9 cellular contexts compared by ENCODE assay signal in the genomic region with DNA sequence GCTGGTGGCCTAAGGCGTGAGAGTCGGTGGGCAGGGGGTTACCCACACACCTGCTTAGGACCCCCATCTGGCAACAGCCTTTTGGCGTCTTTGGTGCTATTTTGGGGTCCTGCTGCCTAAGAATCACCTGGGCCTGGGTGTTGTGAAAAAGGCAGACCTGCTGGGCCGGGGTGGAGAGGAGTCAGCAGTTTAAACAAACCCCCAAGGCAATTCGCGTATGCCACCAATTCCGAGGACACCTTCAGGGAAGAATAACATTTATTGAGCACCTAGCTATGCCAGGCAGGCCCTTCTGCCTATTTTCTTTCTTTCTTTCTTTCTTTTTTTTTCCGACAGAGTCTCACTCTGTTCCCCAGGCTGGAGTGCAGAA. TPM values are rescaled to one million over a fixed set of nuclear protein-coding genes. Genes with fewer than 3 reads are reported as not detected.
DNase-seq lines count a peak whose midpoint lies in the region; ATAC-seq lines count a peak whose summit lies in the region.
"Had no signal": no experiment of that assay in that cellular context is flagged by ENCODE, and none has a peak within 500 bp of the region (broad histone marks: within the 10 kb centered on the region; RNA-seq: fewer than 3 reads in every experiment).

No MANE protein-coding gene starts in this region.

- no peaks in the 10 kb centered on the region for H3K9me3 ChIP-seq in muscle layer of duodenum (ENCODE audit: control insufficient read depth in 1 of 2, low read length in 2 of 2)
- H3K9me3 ChIP-seq: Caco-2 had no signal

- H3K27ac ChIP-seq in cingulate gyrus (ENCODE audit: low read depth, low read length) (peak overlapping the region; percentile 99), muscle layer of duodenum (ENCODE audit: low read length) (peak overlapping the region; percentile 91)

- peaks cover 19 to 39% of the 10 kb centered on the region in 2 donors for H3K4me1 ChIP-seq in muscle layer of duodenum (ENCODE audit: control insufficient read depth in 1 of 2, insufficient read depth in 2 of 2, low read length in 2 of 2)

- peaks cover 45% of the 10 kb centered on the region for H3K4me1 Mint-ChIP-seq in stimulated activated naive CD8-positive, alpha-beta T cell treated with anti-CD3 and anti-CD28 coated beads, Interleukin-15, Interleukin-2, amounts not matched to agents 100 ng/mL and 50 ng/mL, for 24 hours (ENCODE audit: low read depth)
- peaks cover 44% of the 10 kb centered on the region for H3K4me1 Mint-ChIP-seq in activated T-cell treated with anti-CD3 and anti-CD28 coated beads, Interleukin-2, amount 50 U/mL, for 72 hours (ENCODE audit: low read depth)

- H3K27me3 ChIP-seq in muscle layer of duodenum (ENCODE audit: low read depth, low read length) = no peaks in the 10 kb centered on the region

- DNase-seq in stimulated activated naive CD8-positive, alpha-beta T cell treated with anti-CD3 and anti-CD28 coated beads, Interleukin-15, Interleukin-2, amounts not matched to agents 100 U/mL and 50 U/mL, for 24 hours = no peak
- DNase-seq in activated T-cell treated with anti-CD3 and anti-CD28 coated beads, Interleukin-2, amount 50 U/mL, for 72 hours = no peak
- DNase-seq in pons (ENCODE audit: low spot score) (no peak), dermis blood vessel endothelial cell (no peak)

- H3K4me3 ChIP-seq in muscle layer of duodenum (ENCODE audit: low read depth in 1 of 2, low read length in 2 of 2) = peak overlapping the region in 1 of 2 donors; percentile 35

- H3K27me3 Mint-ChIP-seq in stimulated activated naive CD8-positive, alpha-beta T cell treated with anti-CD3 and anti-CD28 coated beads, Interleukin-15, Interleukin-2, amounts not matched to agents 100 ng/mL and 50 ng/mL, for 24 hours = no peaks in the 10 kb centered on the region
- H3K27me3 Mint-ChIP-seq in activated T-cell treated with anti-CD3 and anti-CD28 coated beads, Interleukin-2, amount 50 U/mL, for 72 hours (ENCODE audit: low read depth) = no peaks in the 10 kb centered on the region

- H3K27ac Mint-ChIP-seq in stimulated activated naive CD8-positive, alpha-beta T cell treated with anti-CD3 and anti-CD28 coated beads, Interleukin-15, Interleukin-2, amounts not matched to agents 100 ng/mL and 50 ng/mL, for 24 hours = peak overlapping the region; percentile 94
- H3K27ac Mint-ChIP-seq in activated T-cell treated with anti-CD3 and anti-CD28 coated beads, Interleukin-2, amount 50 U/mL, for 72 hours = no peak overlapping the region

- no peaks in the 10 kb centered on the region for H3K9me3 Mint-ChIP-seq in stimulated activated naive CD8-positive, alpha-beta T cell treated with anti-CD3 and anti-CD28 coated beads, Interleukin-15, Interleukin-2, amounts not matched to agents 100 ng/mL and 50 ng/mL, for 24 hours
- no peaks in the 10 kb centered on the region for H3K9me3 Mint-ChIP-seq in activated T-cell treated with anti-CD3 and anti-CD28 coated beads, Interleukin-2, amount 50 U/mL, for 72 hours

- H3K4me3 Mint-ChIP-seq in stimulated activated naive CD8-positive, alpha-beta T cell treated with anti-CD3 and anti-CD28 coated beads, Interleukin-15, Interleukin-2, amounts not matched to agents 100 ng/mL and 50 ng/mL, for 24 hours = no peak overlapping the region
- H3K4me3 Mint-ChIP-seq in activated T-cell treated with anti-CD3 and anti-CD28 coated beads, Interleukin-2, amount 50 U/mL, for 72 hours = no peak overlapping the region

- no peaks in the 10 kb centered on the region for H3K36me3 ChIP-seq in muscle layer of duodenum (ENCODE audit: control insufficient read depth in 1 of 2, insufficient read depth in 2 of 2, low read length in 2 of 2)

- ATAC-seq in stimulated activated naive CD8-positive, alpha-beta T cell treated with anti-CD3 and anti-CD28 coated beads, Interleukin-15, Interleukin-2, amounts not matched to agents 100 U/mL and 50 U/mL, for 24 hours = no peak
- ATAC-seq in activated T-cell treated with anti-CD3 and anti-CD28 coated beads, Interleukin-2, amount 50 U/mL, for 72 hours (replicated peaks in 1 of 2) = no peak
- ATAC-seq in GM21526 (IDR thresholded peaks at IDR 0.05; ENCODE audit: low FRiP score, unreplicated experiment) = no peak

- H3K36me3 Mint-ChIP-seq in stimulated activated naive CD8-positive, alpha-beta T cell treated with anti-CD3 and anti-CD28 coated beads, Interleukin-15, Interleukin-2, amounts not matched to agents 100 ng/mL and 50 ng/mL, for 24 hours (ENCODE audit: low read depth) = no peaks in the 10 kb centered on the region
- no peaks in the 10 kb centered on the region for H3K36me3 Mint-ChIP-seq in activated T-cell treated with anti-CD3 and anti-CD28 coated beads, Interleukin-2, amount 50 U/mL, for 72 hours (ENCODE audit: insufficient read depth in 2 of 2)

RNA-seq across cellular contexts. Expression of a gene that starts 53.9 kb away (rescaled TPM):
- total RNA-seq in activated T-cell treated with anti-CD3 and anti-CD28 coated beads, Interleukin-2, amount 50 U/mL, for 72 hours = 10 to 100 TPM; 57.3 to 68.9 TPM
- 2.9 and 4.4 TPM in 2 replicates for total RNA-seq in dermis blood vessel endothelial cell

Comparison
In these comparisons a context has a peak if more than half of its experiments do, and no peak if none do; other contexts are left out.
1. RNA of a gene that starts 53.9 kb away (total RNA-seq): 57.3 to 68.9 TPM in activated T-cell treated with anti-CD3 and anti-CD28 coated beads, Interleukin-2, amount 50 U/mL, for 72 hours; 2.9 to 4.4 TPM in dermis blood vessel endothelial cell; every median in the first group is over 10 times any median in the second.